Comparison of ENCODE assay signal across 8 cellular contexts in genomic region chr9:71783120-71783523, GRCh38. TPM values are rescaled to one million over a fixed set of nuclear protein-coding genes. Genes with fewer than 3 reads are reported as not detected.
A peak's percentile ranks its signal among the peaks of the same experiment; 100 is the strongest.
DNase-seq lines count a peak whose midpoint lies in the region; ATAC-seq and TF ChIP-seq lines count a peak whose summit lies in the region.

No MANE protein-coding gene starts in this region.

- no peaks in the 10 kb centered on the region for H3K9me3 ChIP-seq in Peyer's patch
- no peaks in the 10 kb centered on the region for H3K9me3 ChIP-seq in uterus

- ATAC-seq in GM18511 (IDR thresholded peaks at IDR 0.05; ENCODE audit: unreplicated experiment) (peak; percentile 92), HG02678 (IDR thresholded peaks at IDR 0.05; ENCODE audit: unreplicated experiment) (peak; percentile 88)

- TF ChIP-seq CTCF in Peyer's patch (IDR thresholded peaks at IDR 0.05) (peak in 1 of 6 experiments; percentile 27), uterus (IDR thresholded peaks at IDR 0.05) (no peak)

- H3K4me1 ChIP-seq in Peyer's patch (peaks cover 0 to 9% (median 0%) of the 10 kb centered on the region in 4 donors), uterus (no peaks in the 10 kb centered on the region)

- peak in 1 of 2 donors; percentile 16 for TF ChIP-seq POLR2A in Peyer's patch (IDR thresholded peaks at IDR 0.05)
- no peak for TF ChIP-seq POLR2A in uterus (IDR thresholded peaks at IDR 0.05)

- H3K4me3 ChIP-seq in Peyer's patch (no peak overlapping the region), uterus (no peak overlapping the region)

- peak overlapping the region; percentile 73 to 82 (median 74) for H3K27ac ChIP-seq in Peyer's patch
- H3K27ac ChIP-seq in uterus = no peak overlapping the region

- H3K36me3 ChIP-seq in Peyer's patch = no peaks in the 10 kb centered on the region
- no peaks in the 10 kb centered on the region for H3K36me3 ChIP-seq in uterus

- DNase-seq in Peyer's patch = peak; percentile 70 to 93 (median 88)
- peak; percentile 94 for DNase-seq in activated effector memory CD4-positive, alpha-beta T cell treated with anti-CD3 and anti-CD28 coated beads, Interleukin-2, amount 50 U/mL, for 16 hours
- DNase-seq in mucosa of gallbladder (ENCODE audit: low spot score) = peak; percentile 57
- DNase-seq in uterus = peak; percentile 18
- no peak for DNase-seq in LoVo (ENCODE audit: low spot score)
- DNase-seq in ecto neural progenitor cell (ENCODE audit: low spot score) = no peak

- intact Hi-C loops in uterus (cut with DNase I; ENCODE audit: low total_unique reads) = no loop called here

- H3K27me3 ChIP-seq in Peyer's patch (no peaks in the 10 kb centered on the region), uterus (no peaks in the 10 kb centered on the region)

RNA-seq across cellular contexts. Expression of gene CEMIP2, which starts 14.8 kb away (rescaled TPM):
- total RNA-seq in Peyer's patch = 100 to 1,000 TPM in 3 of 4 donors, 10 to 100 TPM in 1; 79.2 to 243 (median 215) TPM
- total RNA-seq in mucosa of gallbladder = 103 TPM
- total RNA-seq in uterus = 10 to 100 TPM in 3 of 4 donors, 1 to 10 TPM in 1; 7.4 to 50.7 (median 30.5) TPM

Comparison
In these comparisons a context has a peak if more than half of its experiments do, and no peak if none do; other contexts are left out.
1. DNase-seq: peak in Peyer's patch (3 of 3), activated effector memory CD4-positive, alpha-beta T cell treated with anti-CD3 and anti-CD28 coated beads, Interleukin-2, amount 50 U/mL, for 16 hours (single experiment), mucosa of gallbladder (single experiment) and uterus (2 of 2); none in LoVo (single experiment) and ecto neural progenitor cell (single experiment).
2. H3K27ac ChIP-seq: peak in Peyer's patch (4 of 4); none in uterus (0 of 2).